1 cellular context compared by ENCODE assay signal in genomic region chr14:24678801-24679247, GRCh38.
TF ChIP-seq lines count a peak whose summit lies in the region.

No MANE protein-coding gene starts in this region.

TF ChIP-seq in HepG2, 621 proteins besides CTCF, POLR2A, EP300 and RAD21 (continued from another document and continues in another):
- no peak for TF ChIP-seq PRDM15 (CRISPR knock-in tag; IDR thresholded peaks at IDR 0.05)
- no peak for TF ChIP-seq HOXA7 (CRISPR knock-in tag; IDR thresholded peaks at IDR 0.05)
- TF ChIP-seq, protein P1, sequence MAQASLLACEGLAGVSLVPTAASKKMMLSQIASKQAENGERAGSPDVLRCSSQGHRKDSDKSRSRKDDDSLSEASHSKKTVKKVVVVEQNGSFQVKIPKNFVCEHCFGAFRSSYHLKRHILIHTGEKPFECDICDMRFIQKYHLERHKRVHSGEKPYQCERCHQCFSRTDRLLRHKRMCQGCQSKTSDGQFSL (CRISPR knock-in tag; IDR thresholded peaks at IDR 0.05), result no peak
- no peak for TF ChIP-seq ZNF292 (CRISPR knock-in tag; IDR thresholded peaks at IDR 0.05; ENCODE audit: borderline replicate concordance, low read depth)
- TF ChIP-seq EHMT2 (IDR thresholded peaks at IDR 0.05; ENCODE audit: borderline replicate concordance, low read depth, low read length), result no peak
- TF ChIP-seq, protein P2, sequence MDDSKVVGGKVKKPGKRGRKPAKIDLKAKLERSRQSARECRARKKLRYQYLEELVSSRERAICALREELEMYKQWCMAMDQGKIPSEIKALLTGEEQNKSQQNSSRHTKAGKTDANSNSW (CRISPR knock-in tag; IDR thresholded peaks at IDR 0.05; ENCODE audit: borderline replicate concordance), result no peak
- no peak for TF ChIP-seq PHF20 (CRISPR knock-in tag; IDR thresholded peaks at IDR 0.05)
- no peak for TF ChIP-seq ZNF841 (CRISPR knock-in tag; IDR thresholded peaks at IDR 0.05; ENCODE audit: borderline replicate concordance)
- 0 out of 2 replicates have a peak, but pooled peaks have one; percentile 50 for TF ChIP-seq BRCA1 (CRISPR knock-in tag; IDR thresholded peaks at IDR 0.05)
- TF ChIP-seq PPARG (CRISPR knock-in tag; conservative IDR thresholded peaks at IDR 0.05), result 0 out of 2 replicates have a peak, but pooled peaks have one; percentile 22
- no peak for TF ChIP-seq NONO (IDR thresholded peaks at IDR 0.05)
- TF ChIP-seq NONO (CRISPR knock-in tag; conservative IDR thresholded peaks at IDR 0.05), result peak; percentile 76
- TF ChIP-seq, protein P3, sequence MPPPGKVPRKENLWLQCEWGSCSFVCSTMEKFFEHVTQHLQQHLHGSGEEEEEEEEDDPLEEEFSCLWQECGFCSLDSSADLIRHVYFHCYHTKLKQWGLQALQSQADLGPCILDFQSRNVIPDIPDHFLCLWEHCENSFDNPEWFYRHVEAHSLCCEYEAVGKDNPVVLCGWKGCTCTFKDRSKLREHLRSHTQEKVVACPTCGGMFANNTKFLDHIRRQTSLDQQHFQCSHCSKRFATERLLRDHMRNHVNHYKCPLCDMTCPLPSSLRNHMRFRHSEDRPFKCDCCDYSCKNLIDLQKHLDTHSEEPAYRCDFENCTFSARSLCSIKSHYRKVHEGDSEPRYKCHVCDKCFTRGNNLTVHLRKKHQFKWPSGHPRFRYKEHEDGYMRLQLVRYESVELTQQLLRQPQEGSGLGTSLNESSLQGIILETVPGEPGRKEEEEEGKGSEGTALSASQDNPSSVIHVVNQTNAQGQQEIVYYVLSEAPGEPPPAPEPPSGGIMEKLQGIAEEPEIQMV (CRISPR knock-in tag; IDR thresholded peaks at IDR 0.05; ENCODE audit: low read depth), result peak; percentile 57; the same call in 1 of the 2 replicates
- TF ChIP-seq ZNF317 (CRISPR knock-in tag; IDR thresholded peaks at IDR 0.05), result peak; percentile 38; the same call in 1 of the 2 replicates
- TF ChIP-seq ZNF17 (CRISPR knock-in tag; IDR thresholded peaks at IDR 0.05), result no peak
- TF ChIP-seq KLF11 (CRISPR knock-in tag; IDR thresholded peaks at IDR 0.05), result no peak
- TF ChIP-seq, protein P4, sequence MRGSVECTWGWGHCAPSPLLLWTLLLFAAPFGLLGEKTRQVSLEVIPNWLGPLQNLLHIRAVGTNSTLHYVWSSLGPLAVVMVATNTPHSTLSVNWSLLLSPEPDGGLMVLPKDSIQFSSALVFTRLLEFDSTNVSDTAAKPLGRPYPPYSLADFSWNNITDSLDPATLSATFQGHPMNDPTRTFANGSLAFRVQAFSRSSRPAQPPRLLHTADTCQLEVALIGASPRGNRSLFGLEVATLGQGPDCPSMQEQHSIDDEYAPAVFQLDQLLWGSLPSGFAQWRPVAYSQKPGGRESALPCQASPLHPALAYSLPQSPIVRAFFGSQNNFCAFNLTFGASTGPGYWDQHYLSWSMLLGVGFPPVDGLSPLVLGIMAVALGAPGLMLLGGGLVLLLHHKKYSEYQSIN (CRISPR knock-in tag; IDR thresholded peaks at IDR 0.05; ENCODE audit: borderline replicate concordance), result no peak
- peak; percentile 23; the same call in 1 of the 2 replicates for TF ChIP-seq ZNF275 (CRISPR knock-in tag; IDR thresholded peaks at IDR 0.05; ENCODE audit: borderline replicate concordance)
- no peak for TF ChIP-seq ZUFSP (CRISPR knock-in tag; IDR thresholded peaks at IDR 0.05; ENCODE audit: borderline replicate concordance)
- no peak for TF ChIP-seq MATR3 (CRISPR knock-in tag; IDR thresholded peaks at IDR 0.05)
- no peak for TF ChIP-seq TEAD2 (CRISPR knock-in tag; IDR thresholded peaks at IDR 0.05)
- peak; percentile 73; the same call in 1 of the 2 replicates for TF ChIP-seq SMAD3 (CRISPR knock-in tag; IDR thresholded peaks at IDR 0.05)
- TF ChIP-seq HMGA1 (CRISPR knock-in tag; conservative IDR thresholded peaks at IDR 0.05), result no peak
- TF ChIP-seq ZBTB7A (CRISPR knock-in tag; IDR thresholded peaks at IDR 0.05), result no peak
- no peak; the same call in 1 of the 2 replicates for TF ChIP-seq SOX5 (CRISPR knock-in tag; IDR thresholded peaks at IDR 0.05; ENCODE audit: borderline replicate concordance)
- no peak for TF ChIP-seq ZNF572 (CRISPR knock-in tag; IDR thresholded peaks at IDR 0.05)
- no peak; the same call in 1 of the 2 replicates for TF ChIP-seq ZNF878 (CRISPR knock-in tag; IDR thresholded peaks at IDR 0.05)
- peak; percentile 27; the same call in 1 of the 2 replicates for TF ChIP-seq ZNF652 (CRISPR knock-in tag; IDR thresholded peaks at IDR 0.05; ENCODE audit: borderline replicate concordance, low read depth)
- TF ChIP-seq TMF1 (CRISPR knock-in tag; IDR thresholded peaks at IDR 0.05; ENCODE audit: low read depth), result no peak
- TF ChIP-seq JARID2 (CRISPR knock-in tag; IDR thresholded peaks at IDR 0.05; ENCODE audit: insufficient replicate concordance), result peak; percentile 34
- TF ChIP-seq SIX1 (CRISPR knock-in tag; IDR thresholded peaks at IDR 0.05; ENCODE audit: borderline replicate concordance), result no peak; the same call in 1 of the 2 replicates
- TF ChIP-seq ZNF12 (CRISPR knock-in tag; IDR thresholded peaks at IDR 0.05), result no peak; the same call in 1 of the 2 replicates
- TF ChIP-seq, protein P5, sequence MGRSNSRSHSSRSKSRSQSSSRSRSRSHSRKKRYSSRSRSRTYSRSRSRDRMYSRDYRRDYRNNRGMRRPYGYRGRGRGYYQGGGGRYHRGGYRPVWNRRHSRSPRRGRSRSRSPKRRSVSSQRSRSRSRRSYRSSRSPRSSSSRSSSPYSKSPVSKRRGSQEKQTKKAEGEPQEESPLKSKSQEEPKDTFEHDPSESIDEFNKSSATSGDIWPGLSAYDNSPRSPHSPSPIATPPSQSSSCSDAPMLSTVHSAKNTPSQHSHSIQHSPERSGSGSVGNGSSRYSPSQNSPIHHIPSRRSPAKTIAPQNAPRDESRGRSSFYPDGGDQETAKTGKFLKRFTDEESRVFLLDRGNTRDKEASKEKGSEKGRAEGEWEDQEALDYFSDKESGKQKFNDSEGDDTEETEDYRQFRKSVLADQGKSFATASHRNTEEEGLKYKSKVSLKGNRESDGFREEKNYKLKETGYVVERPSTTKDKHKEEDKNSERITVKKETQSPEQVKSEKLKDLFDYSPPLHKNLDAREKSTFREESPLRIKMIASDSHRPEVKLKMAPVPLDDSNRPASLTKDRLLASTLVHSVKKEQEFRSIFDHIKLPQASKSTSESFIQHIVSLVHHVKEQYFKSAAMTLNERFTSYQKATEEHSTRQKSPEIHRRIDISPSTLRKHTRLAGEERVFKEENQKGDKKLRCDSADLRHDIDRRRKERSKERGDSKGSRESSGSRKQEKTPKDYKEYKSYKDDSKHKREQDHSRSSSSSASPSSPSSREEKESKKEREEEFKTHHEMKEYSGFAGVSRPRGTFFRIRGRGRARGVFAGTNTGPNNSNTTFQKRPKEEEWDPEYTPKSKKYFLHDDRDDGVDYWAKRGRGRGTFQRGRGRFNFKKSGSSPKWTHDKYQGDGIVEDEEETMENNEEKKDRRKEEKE (IDR thresholded peaks at IDR 0.05), result no peak
- no peak for TF ChIP-seq BORCS8-MEF2B (CRISPR knock-in tag; IDR thresholded peaks at IDR 0.05)
- TF ChIP-seq ZNF333 (CRISPR knock-in tag; IDR thresholded peaks at IDR 0.05; ENCODE audit: borderline replicate concordance), result no peak
- no peak for TF ChIP-seq NAIF1 (CRISPR knock-in tag; IDR thresholded peaks at IDR 0.05; ENCODE audit: borderline replicate concordance)
- no peak for TF ChIP-seq ATF7-NPFF (CRISPR knock-in tag; IDR thresholded peaks at IDR 0.05; ENCODE audit: low read depth)
- no peak for TF ChIP-seq FOSL1 (CRISPR knock-in tag; IDR thresholded peaks at IDR 0.05; ENCODE audit: borderline replicate concordance)
- TF ChIP-seq MEF2D (CRISPR knock-in tag; IDR thresholded peaks at IDR 0.05), result peak; percentile 33; the same call in 1 of the 2 replicates
- TF ChIP-seq NFATC3 (CRISPR knock-in tag; IDR thresholded peaks at IDR 0.05), result no peak
- no peak for TF ChIP-seq HNF4G (IDR thresholded peaks at IDR 0.05; ENCODE audit: borderline replicate concordance, low read depth, low read length)
- TF ChIP-seq HNF4G (CRISPR knock-in tag; IDR thresholded peaks at IDR 0.05; ENCODE audit: borderline replicate concordance, low read depth), result peak; percentile 39; the same call in 1 of the 2 replicates
- no peak; the same call in 1 of the 2 replicates for TF ChIP-seq PATZ1 (CRISPR knock-in tag; IDR thresholded peaks at IDR 0.05)
- TF ChIP-seq, protein P6, sequence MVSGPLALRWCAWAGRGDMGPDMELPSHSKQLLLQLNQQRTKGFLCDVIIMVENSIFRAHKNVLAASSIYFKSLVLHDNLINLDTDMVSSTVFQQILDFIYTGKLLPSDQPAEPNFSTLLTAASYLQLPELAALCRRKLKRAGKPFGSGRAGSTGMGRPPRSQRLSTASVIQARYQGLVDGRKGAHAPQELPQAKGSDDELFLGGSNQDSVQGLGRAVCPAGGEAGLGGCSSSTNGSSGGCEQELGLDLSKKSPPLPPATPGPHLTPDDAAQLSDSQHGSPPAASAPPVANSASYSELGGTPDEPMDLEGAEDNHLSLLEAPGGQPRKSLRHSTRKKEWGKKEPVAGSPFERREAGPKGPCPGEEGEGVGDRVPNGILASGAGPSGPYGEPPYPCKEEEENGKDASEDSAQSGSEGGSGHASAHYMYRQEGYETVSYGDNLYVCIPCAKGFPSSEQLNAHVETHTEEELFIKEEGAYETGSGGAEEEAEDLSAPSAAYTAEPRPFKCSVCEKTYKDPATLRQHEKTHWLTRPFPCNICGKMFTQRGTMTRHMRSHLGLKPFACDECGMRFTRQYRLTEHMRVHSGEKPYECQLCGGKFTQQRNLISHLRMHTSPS (CRISPR knock-in tag; IDR thresholded peaks at IDR 0.05; ENCODE audit: low read depth), result no peak
- TF ChIP-seq SAFB2 (CRISPR knock-in tag; IDR thresholded peaks at IDR 0.05; ENCODE audit: borderline replicate concordance, low read depth), result no peak
- peak; percentile 67; the same call in 1 of the 2 replicates for TF ChIP-seq CBFB (CRISPR knock-in tag; IDR thresholded peaks at IDR 0.05)
- TF ChIP-seq STAG1 (CRISPR knock-in tag; IDR thresholded peaks at IDR 0.05), result peak; percentile 84
- TF ChIP-seq FOXO1 (CRISPR knock-in tag; IDR thresholded peaks at IDR 0.05), result peak; percentile 68; the same call in 1 of the 2 replicates
- TF ChIP-seq PLSCR1 (CRISPR knock-in tag; IDR thresholded peaks at IDR 0.05; ENCODE audit: borderline replicate concordance), result no peak
